15 cellular contexts compared by ENCODE assay signal in the genomic region with DNA sequence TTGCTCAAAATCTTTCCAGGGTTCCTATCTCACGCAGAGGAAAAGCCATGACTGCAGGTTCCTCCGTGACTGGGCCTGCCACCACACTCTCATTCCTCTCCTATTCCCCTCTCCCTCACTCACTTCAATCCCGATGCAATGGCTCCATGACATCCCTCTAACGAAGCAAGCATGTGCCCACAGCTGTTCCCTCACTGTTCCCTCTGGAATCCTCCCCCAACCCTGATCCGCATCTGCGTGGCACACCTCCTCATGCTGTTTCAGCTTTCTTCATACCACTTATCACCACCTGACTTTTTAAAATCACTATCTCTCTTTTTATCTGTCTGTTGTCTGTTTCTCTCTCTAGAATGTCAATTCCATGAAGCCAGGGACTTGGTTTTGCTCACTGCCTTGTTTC. TPM values are rescaled to one million over a fixed set of nuclear protein-coding genes. Genes with fewer than 3 reads are reported as not detected.
"Had no signal": no experiment of that assay in that cellular context is flagged by ENCODE, and none has a peak within 500 bp of the region (broad histone marks: within the 10 kb centered on the region; RNA-seq: fewer than 3 reads in every experiment).

No MANE protein-coding gene starts in this region.

- H3K4me3 ChIP-seq: coronary artery, gastroesophageal sphincter, hepatocyte, right atrium auricular region, thoracic aorta had no signal

- H3K36me3 Mint-ChIP-seq: activated naive CD8-positive, alpha-beta T cell; naive thymus-derived CD8-positive, alpha-beta T cell had no signal

- H3K9me3 ChIP-seq: gastroesophageal sphincter, neutrophil, right atrium auricular region, thoracic aorta had no signal

- ATAC-seq: naive thymus-derived CD8-positive, alpha-beta T cell had no signal

- DNase-seq: activated CD4-positive, alpha-beta T cell treated with anti-CD3 and anti-CD28 coated beads, Interleukin-2, amount 50 U/mL, for 4 hours; naive thymus-derived CD8-positive, alpha-beta T cell; stimulated activated CD4-positive, alpha-beta T cell treated with anti-CD3 and anti-CD28 coated beads, Interleukin-15, amount 100 ng/mL, for 24 hours; stimulated activated CD4-positive, alpha-beta T cell treated with anti-CD3 and anti-CD28 coated beads, Interleukin-2, amount 100 ng/mL, for 48 hours; SW 1271 had no signal

- H3K36me3 ChIP-seq: gastroesophageal sphincter, neutrophil, right atrium auricular region, thoracic aorta had no signal

- H3K27ac ChIP-seq: gastroesophageal sphincter, hepatocyte, neutrophil, right atrium auricular region, thoracic aorta had no signal

- H3K27me3 ChIP-seq: right atrium auricular region had no signal

- H3K27ac Mint-ChIP-seq: activated naive CD8-positive, alpha-beta T cell; naive thymus-derived CD8-positive, alpha-beta T cell had no signal

- H3K4me3 Mint-ChIP-seq: activated naive CD8-positive, alpha-beta T cell; naive thymus-derived CD8-positive, alpha-beta T cell had no signal

- H3K9me3 Mint-ChIP-seq: naive thymus-derived CD8-positive, alpha-beta T cell had no signal

- FAIRE-seq: endometrium, islet of Langerhans had no signal

RNA-seq across cellular contexts. Expression of a gene that starts 25.5 kb away (rescaled TPM):
- total RNA-seq: hepatocyte; naive thymus-derived CD8-positive, alpha-beta T cell; T-helper 2 cell treated with Interferon-gamma antibody and Interleukin-4, amounts not matched to agents 100 ng/mL and 5 ng/mL, for 36 hours had no signal
- polyA plus RNA-seq: hepatocyte; naive thymus-derived CD8-positive, alpha-beta T cell had no signal
